29 cellular contexts compared by ENCODE assay signal in genomic region chr22:35860087-35860733, GRCh38.
"Had no signal": no experiment of that assay in that cellular context is flagged by ENCODE, and none has a peak within 500 bp of the region (broad histone marks: within the 10 kb centered on the region; RNA-seq: fewer than 3 reads in every experiment).

No MANE protein-coding gene starts in this region.

- H3K4me3 ChIP-seq: breast epithelium, hepatocyte, pancreas, right atrium auricular region, spleen, tibial nerve had no signal

- H2AFZ ChIP-seq: hepatocyte had no signal

- DNase-seq: activated CD4-positive, alpha-beta memory T cell treated with anti-CD3 and anti-CD28 coated beads, Interleukin-2, amount 10 ng/mL, durations not matched to agents 7 days and 5 days; activated CD4-positive, alpha-beta T cell treated with anti-CD3 and anti-CD28 coated beads for 1 hour; activated CD4-positive, alpha-beta T cell treated with anti-CD3 and anti-CD28 coated beads, Interleukin-2, amount 10 ng/mL, durations not matched to agents 7 days and 5 days; activated CD8-positive, alpha-beta memory T cell treated with anti-CD3 and anti-CD28 coated beads, Interleukin-2, amount 50 U/mL, for 48 hours; activated naive CD8-positive, alpha-beta T cell treated with anti-CD3 and anti-CD28 coated beads, Interleukin-2, amount 50 U/mL, for 24 hours; activated T-cell treated with anti-CD3 and anti-CD28 coated beads, Interleukin-2, amount 50 U/mL, for 4 hours; amygdala; dermis blood vessel endothelial cell; effector CD4-positive, alpha-beta T cell; glutamatergic neuron; islet precursor cell; left cardiac atrium; left ventricle myocardium superior; naive thymus-derived CD4-positive, alpha-beta T cell; nucleus accumbens; pancreas; spleen; stimulated activated naive CD4-positive, alpha-beta T cell treated with Interleukin-2 at 50 U/mL for 16 hours; T-helper 17 cell; T1000 had no signal

- H3K4me2 ChIP-seq: hepatocyte had no signal

- ATAC-seq: activated naive CD8-positive, alpha-beta T cell treated with anti-CD3 and anti-CD28 coated beads, Interleukin-2, amount 50 U/mL, for 24 hours; activated T-cell treated with anti-CD3 and anti-CD28 coated beads, Interleukin-2, amount 50 U/mL, for 4 hours; activated T-helper 17 cell treated with anti-CD3 and anti-CD28 coated beads, Interleukin-2, amount 50 U/mL, for 72 hours; left cardiac atrium; left ventricle myocardium superior; naive thymus-derived CD4-positive, alpha-beta T cell; pancreas; T-helper 17 cell had no signal

- H3K36me3 ChIP-seq: breast epithelium, pancreas, right atrium auricular region, spleen, tibial nerve had no signal

- H3K27me3 ChIP-seq: breast epithelium, hepatocyte, pancreas, right atrium auricular region, spleen, tibial nerve had no signal

- H3K9me3 ChIP-seq: breast epithelium, pancreas, right atrium auricular region, spleen, tibial nerve had no signal

- H3K27ac ChIP-seq: breast epithelium, epithelial cell of prostate, hepatocyte, pancreas, spleen, tibial nerve had no signal

- H3K4me1 ChIP-seq: breast epithelium, spleen had no signal

- FAIRE-seq: colon, endometrium, frontal cortex had no signal
